ENCODE assay signal across 25 cellular contexts in the genomic region with DNA sequence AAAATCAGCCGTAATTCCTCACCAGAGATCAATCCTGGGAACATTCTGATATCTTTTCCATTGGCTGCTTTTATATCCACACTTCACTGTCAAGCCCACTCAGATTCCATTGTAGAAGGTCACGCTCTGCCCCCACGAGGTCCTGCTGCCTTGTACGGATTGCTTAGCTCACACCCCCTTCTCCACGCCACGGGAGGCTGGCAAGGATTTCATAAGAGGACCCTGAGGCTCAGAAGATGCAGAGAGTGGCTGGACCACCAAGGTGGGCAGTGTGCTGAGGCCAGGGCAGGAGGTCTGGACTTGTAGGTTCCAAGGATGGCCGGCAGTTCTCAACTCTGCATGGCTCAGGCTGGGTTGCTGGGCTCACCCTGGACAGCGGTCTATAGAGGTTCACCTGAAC. TPM values are rescaled to one million over a fixed set of nuclear protein-coding genes. Genes with fewer than 3 reads are reported as not detected.
DNase-seq lines count a peak whose midpoint lies in the region; ATAC-seq and TF ChIP-seq lines count a peak whose summit lies in the region.
"Had no signal": no experiment of that assay in that cellular context is flagged by ENCODE, and none has a peak within 500 bp of the region (broad histone marks: within the 10 kb centered on the region; RNA-seq: fewer than 3 reads in every experiment).

No MANE protein-coding gene starts in this region.

- no peak overlapping the region for H2AFZ ChIP-seq in SK-N-SH (ENCODE audit: low read depth)
- no peak overlapping the region for H2AFZ ChIP-seq in neuronal stem cell (ENCODE audit: low read length)

- H3K9me2 ChIP-seq in SK-N-SH = no peaks in the 10 kb centered on the region

- H3K4me1 Mint-ChIP-seq in endodermal cell = peaks cover 40% of the 10 kb centered on the region

- H3K23ac ChIP-seq in neuronal stem cell (ENCODE audit: low read depth, low read length, poor library complexity) = no peak overlapping the region

- H3K36me3 ChIP-seq in SK-N-SH (replicated peaks in 1 of 2; ENCODE audit: control insufficient read depth in 1 of 2, insufficient read depth in 2 of 2, low read length in 1 of 2) (peaks cover 0 to 4% of the 10 kb centered on the region in 2 experiments), HEK293 (ENCODE audit: control insufficient read depth in 2 of 2, insufficient read depth in 1 of 2, low read length in 2 of 2) (peaks cover 0 to 10% of the 10 kb centered on the region in 2 experiments; a peak in 2 of 3 replicates), endodermal cell (ENCODE audit: control insufficient read depth, insufficient read depth, low read length) (peaks cover 47% of the 10 kb centered on the region), neuronal stem cell (replicated peaks in 1 of 2; ENCODE audit: control insufficient read depth in 2 of 2, insufficient read depth in 2 of 2, low read length in 2 of 2) (peaks cover 2 to 49% of the 10 kb centered on the region in 2 donors), MG63 (peaks cover 42% of the 10 kb centered on the region)

- no peaks in the 10 kb centered on the region for H4K20me1 ChIP-seq in SK-N-SH (ENCODE audit: insufficient read depth)

- H3K27me3 ChIP-seq in SK-N-SH (ENCODE audit: insufficient read depth) = no peaks in the 10 kb centered on the region
- no peaks in the 10 kb centered on the region for H3K27me3 ChIP-seq in endodermal cell (ENCODE audit: control insufficient read depth, insufficient read depth, low read length, poor library complexity, severe bottlenecking)
- no peaks in the 10 kb centered on the region for H3K27me3 ChIP-seq in neuronal stem cell (ENCODE audit: control insufficient read depth in 3 of 3, insufficient read depth in 3 of 3, low read depth in 1 of 3, low read length in 3 of 3)
- no peaks in the 10 kb centered on the region for H3K27me3 ChIP-seq in MG63
- H3K27me3 ChIP-seq: BE2C, esophagus squamous epithelium, stomach, upper lobe of right lung had no signal

- POLR2A ChIA-PET in SK-N-SH (lab: Yijun Ruan, JAX) (no interaction called here), HEK293 (lab: Yijun Ruan, JAX) (interaction anchor here (0.6 kb wide), 1 partner anchor 36 kb away, joined by 5 read pairs; no protein-coding TSS in a partner anchor)

- no peak overlapping the region for H3K9ac ChIP-seq in SK-N-SH
- H3K9ac ChIP-seq in endodermal cell (ENCODE audit: extremely low read depth, low read length, poor library complexity, severe bottlenecking) = no peak overlapping the region
- peak overlapping the region; percentile 56 for H3K9ac ChIP-seq in neuronal stem cell (ENCODE audit: low read depth, low read length, poor library complexity)

- H3K9me3 Mint-ChIP-seq in endodermal cell = no peaks in the 10 kb centered on the region

- H3K4me1 ChIP-seq in SK-N-SH (ENCODE audit: control insufficient read depth in 1 of 2, insufficient read depth in 2 of 2, low read depth in 1 of 2, low read length in 1 of 2) (peaks cover 65 to 68% of the 10 kb centered on the region in 2 experiments), HEK293 (ENCODE audit: control insufficient read depth, insufficient read depth, low read length) (peaks cover 2% of the 10 kb centered on the region; the same call in 1 of the 2 replicates), endodermal cell (ENCODE audit: control insufficient read depth, insufficient read depth, low read length) (peaks cover 28% of the 10 kb centered on the region), neuronal stem cell (ENCODE audit: control insufficient read depth in 2 of 2, insufficient read depth in 1 of 2, low read depth in 1 of 2, low read length in 2 of 2) (peaks cover 33 to 38% of the 10 kb centered on the region in 2 donors)

- no peak overlapping the region for H4K8ac ChIP-seq in neuronal stem cell (ENCODE audit: low read depth, low read length)

- H3K4me3 Mint-ChIP-seq in endodermal cell = no peak overlapping the region

- peaks cover 24% of the 10 kb centered on the region for H3K36me3 Mint-ChIP-seq in endodermal cell (ENCODE audit: low read depth)

- H3K27ac ChIP-seq in SK-N-SH (ENCODE audit: low read depth in 2 of 2, low read length in 1 of 2) (peak overlapping the region; percentile 12 to 97; a peak in 3 of 4 replicates), HEK293 (ENCODE audit: extremely low read depth, low read depth, low read length) (no peak overlapping the region), endodermal cell (ENCODE audit: low read depth, low read length) (no peak overlapping the region), neuronal stem cell (replicated peaks; ENCODE audit: low read length) (no peak overlapping the region)
- H3K27ac ChIP-seq: upper lobe of right lung had no signal

- no peak overlapping the region for H2AK5ac ChIP-seq in neuronal stem cell (ENCODE audit: low read depth, low read length)

- ATAC-seq in SK-N-SH treated with all-trans-retinoic acid at 6 μM for 48 hours = no peak
- no peak for ATAC-seq in HG03025 (IDR thresholded peaks at IDR 0.05; ENCODE audit: low FRiP score, unreplicated experiment)
- ATAC-seq: K562, left colon, upper lobe of right lung had no signal

- no peak overlapping the region for H3K14ac ChIP-seq in neuronal stem cell (ENCODE audit: low read length)

- H3K79me1 ChIP-seq in neuronal stem cell (ENCODE audit: low read depth, low read length) = no peaks in the 10 kb centered on the region

- peak overlapping the region; percentile 35 for H3K18ac ChIP-seq in neuronal stem cell (ENCODE audit: low read length)

- 92% methylated on average over 7 of the region's 8 CpGs for WGBS in SK-N-SH (ENCODE audit: low lambda C conversion rate)
- WGBS in endodermal cell (ENCODE audit: insufficient coverage in 1 of 2, insufficient read length in 1 of 2), 2 experiments = 90 to 91% methylated on average over 7 to 8 of the region's 8 CpGs
- no CpG with 5 or more reads among the region's 8 CpGs for WGBS in neuronal stem cell (ENCODE audit: extremely low coverage in 2 of 2, insufficient read length in 2 of 2, insufficient replicate concordance in 1 of 2), 2 donors

- CTCF ChIA-PET in SK-N-SH (lab: Yijun Ruan, JAX) = interaction anchor here (0.8 to 10.8 kb wide), 6 partner anchors 18 to 73 kb away, joined by 3 to 122 read pairs (median 5); no protein-coding TSS in a partner anchor
- CTCF ChIA-PET in HEK293 (lab: Yijun Ruan, JAX) = no interaction called here

- H2BK5ac ChIP-seq in neuronal stem cell (ENCODE audit: low read length) = no peak overlapping the region

- H3K4me3 ChIP-seq in SK-N-SH (ENCODE audit: low read depth in 2 of 2, low read length in 1 of 2) (no peak overlapping the region), HEK293 (ENCODE audit: low read depth, low read length) (no peak overlapping the region), endodermal cell (ENCODE audit: low read length) (no peak overlapping the region), neuronal stem cell (ENCODE audit: low read length in 2 of 2) (no peak overlapping the region), MG63 (no peak overlapping the region)
- H3K4me3 ChIP-seq: esophagus squamous epithelium, K562, stomach, upper lobe of right lung had no signal

- TF ChIP-seq RAD21 in SK-N-SH (IDR thresholded peaks at IDR 0.05; ENCODE audit: low read length) = no peak

- no peak for TF ChIP-seq CTCF in SK-N-SH (IDR thresholded peaks at IDR 0.05)
- no peak for TF ChIP-seq CTCF in HEK293 (tag by site-specific recombination; IDR thresholded peaks at IDR 0.05)
- no peak for TF ChIP-seq CTCF in endodermal cell (conservative IDR thresholded peaks at IDR 0.05)

- H3K27me3 Mint-ChIP-seq in endodermal cell (ENCODE audit: insufficient read depth) = no peaks in the 10 kb centered on the region

- H3K27ac Mint-ChIP-seq in endodermal cell = peak overlapping the region; percentile 67

- H3F3A ChIP-seq in SK-N-SH (replicated peaks; ENCODE audit: insufficient read depth) = peaks cover 49% of the 10 kb centered on the region

- H3K9me3 ChIP-seq in SK-N-SH (no peaks in the 10 kb centered on the region), HEK293 (ENCODE audit: control insufficient read depth, insufficient read depth, low read depth, low read length) (no peaks in the 10 kb centered on the region), endodermal cell (ENCODE audit: control insufficient read depth, low read length) (no peaks in the 10 kb centered on the region), neuronal stem cell (replicated peaks in 1 of 2; ENCODE audit: control insufficient read depth in 2 of 2, insufficient read depth in 1 of 2, low read depth in 1 of 2, low read length in 2 of 2) (no peaks in the 10 kb centered on the region), MG63 (no peaks in the 10 kb centered on the region)
- H3K9me3 ChIP-seq: BE2C, esophagus squamous epithelium, stomach, upper lobe of right lung had no signal

- TF ChIP-seq EP300 in SK-N-SH (IDR thresholded peaks at IDR 0.05; ENCODE audit: borderline replicate concordance in 1 of 2, low read depth in 1 of 2, low read length in 1 of 2) = no peak

- H4K91ac ChIP-seq in neuronal stem cell (ENCODE audit: low read depth, low read length, poor library complexity) = no peak overlapping the region

- H3K4me2 ChIP-seq in SK-N-SH (no peak overlapping the region; the same call in 1 of the 2 replicates), neuronal stem cell (ENCODE audit: insufficient read depth, low read length, poor library complexity, severe bottlenecking) (no peak overlapping the region)

- H2BK15ac ChIP-seq in neuronal stem cell (ENCODE audit: low read length) = no peak overlapping the region

- no peak overlapping the region for H2BK120ac ChIP-seq in neuronal stem cell (ENCODE audit: low read depth, low read length)

- H2BK12ac ChIP-seq in neuronal stem cell (ENCODE audit: low read length) = no peak overlapping the region

- DNase-seq in SK-N-SH = no peak
- DNase-seq in endodermal cell = no peak
- DNase-seq in neuronal stem cell (ENCODE audit: low spot score) = no peak
- DNase-seq in MG63 = no peak
- DNase-seq in SKM-1 (lab: John Stamatoyannopoulos, UW; ENCODE audit: unreplicated experiment) = no peak
- DNase-seq: 8988T; activated CD4-positive, alpha-beta T cell treated with anti-CD3 and anti-CD28 coated beads for 4 hours; activated effector memory CD4-positive, alpha-beta T cell treated with Interleukin-2 at 50 U/mL for 16 hours; BE2C; central memory CD4-positive, alpha-beta T cell; esophagus squamous epithelium; GDM1; left colon; NCI-H146; NCI-H2171; NCI-H69; RPMI8226; stimulated activated CD4-positive, alpha-beta T cell treated with anti-CD3 and anti-CD28 coated beads, Interleukin-4, amount 100 ng/mL, for 4 hours; stomach; SW 1271; upper lobe of right lung had no signal

- no peak overlapping the region for H3K4ac ChIP-seq in neuronal stem cell (ENCODE audit: low read length)

- peaks cover 57% of the 10 kb centered on the region; the same call in 1 of the 2 replicates for H3K79me2 ChIP-seq in SK-N-SH (ENCODE audit: insufficient read depth)

TF ChIP-seq in SK-N-SH treated with all-trans-retinoic acid at 6 μM for 48 hours, 23 proteins besides CTCF, POLR2A, EP300 and RAD21 (continues in another document):
- no peak for TF ChIP-seq ZFP3 (CRISPR knock-in tag; IDR thresholded peaks at IDR 0.05)

RNA-seq across cellular contexts. Expression of gene FSCN1, which starts 39.1 kb away (rescaled TPM):
- polyA plus RNA-seq in SK-N-SH (2012; rRNA removed) = 222 and 287 TPM in 2 replicates
- polyA plus RNA-seq in SK-N-SH (2012; cell fraction: cytosol; rRNA removed) = 108 and 201 TPM in 2 replicates
- polyA plus RNA-seq in SK-N-SH (2012; cell fraction: nucleus; rRNA removed) = 255 and 304 TPM in 2 replicates
- 100 to 1,000 TPM; 691 to 720 TPM for total RNA-seq in endodermal cell
- polyA plus RNA-seq in endodermal cell (2013, experiment 1 of 2) = 358 TPM
- 364 TPM for polyA plus RNA-seq in endodermal cell (2013, experiment 2 of 2)
- 203 TPM for polyA plus RNA-seq in neuronal stem cell (2013, experiment 1 of 2)
- polyA plus RNA-seq in neuronal stem cell (2013, experiment 2 of 2) = 202 TPM
- 88.9 and 159 TPM in 2 replicates for total RNA-seq in MG63 (2014; rRNA removed; shearing (Covaris generic); ENCODE audit: low replicate concordance)

Comparison
In these comparisons a context has a peak if more than half of its experiments do, and no peak if none do; other contexts are left out.
1. H3K27ac ChIP-seq: peak in SK-N-SH (2 of 2); none in HEK293 (single experiment), endodermal cell (single experiment) and neuronal stem cell (single experiment).
2. Of the 4 proteins assayed by ChIP-seq in both HEK293 and SK-N-SH: peak only in HEK293: none; only in SK-N-SH: none; in both: REST; in neither: 3.